Comparison of ENCODE assay signal across 10 cellular contexts in genomic region chr10:79250259-79250658, GRCh38.
DNase-seq lines count a peak whose midpoint lies in the region; ATAC-seq, FAIRE-seq and TF ChIP-seq lines count a peak whose summit lies in the region.
"Had no signal": no experiment of that assay in that cellular context is flagged by ENCODE, and none has a peak within 500 bp of the region (broad histone marks: within the 10 kb centered on the region; RNA-seq: fewer than 3 reads in every experiment).

No MANE protein-coding gene starts in this region.

- WGBS in right lobe of liver (ENCODE audit: insufficient coverage, low coverage, low lambda C conversion rate, missing lambda C conversion rate), result no CpG with 5 or more reads among the region's 5 CpGs
- WGBS in HepG2 (ENCODE audit: low lambda C conversion rate), result 100% methylated on average over 1 of the region's 5 CpGs

- H3K36me3 ChIP-seq in right lobe of liver, result no peaks in the 10 kb centered on the region
- H3K36me3 ChIP-seq in HepG2 (replicated peaks in 1 of 2; ENCODE audit: control insufficient read depth in 1 of 2, insufficient read depth in 2 of 2, low read length in 2 of 2), result peaks cover 17 to 39% of the 10 kb centered on the region in 2 experiments; a peak in 4 of 5 replicates
- H3K36me3 ChIP-seq in MM.1S (replicated peaks; ENCODE audit: insufficient read depth, low read length), result no peaks in the 10 kb centered on the region
- no peaks in the 10 kb centered on the region for H3K36me3 ChIP-seq in vagina
- H3K36me3 ChIP-seq in neural progenitor cell, result no peaks in the 10 kb centered on the region

- no peak for FAIRE-seq in HepG2 (lab: Jason Lieb, UNC)

- H3K27ac Mint-ChIP-seq in neural progenitor cell, result no peak overlapping the region

- H2AFZ ChIP-seq in HepG2 (ENCODE audit: low read length) (no peak overlapping the region), MM.1S (ENCODE audit: low read length) (no peak overlapping the region; the same call in 1 of the 2 replicates), neural progenitor cell (replicated peaks) (no peak overlapping the region)

- no peak overlapping the region for H3K4me3 ChIP-seq in right lobe of liver
- no peak overlapping the region for H3K4me3 ChIP-seq in HepG2 (replicated peaks in 1 of 3; ENCODE audit: insufficient read depth in 1 of 3, low read depth in 2 of 3, low read length in 3 of 3)
- H3K4me3 ChIP-seq in MM.1S (ENCODE audit: low read length), result peak overlapping the region; percentile 41
- no peak overlapping the region for H3K4me3 ChIP-seq in vagina
- H3K4me3 ChIP-seq in neural progenitor cell, result no peak overlapping the region
- H3K4me3 ChIP-seq: esophagus muscularis mucosa had no signal

- H4K20me1 ChIP-seq in HepG2 (ENCODE audit: insufficient read depth, low read length), result peaks cover 40% of the 10 kb centered on the region; the same call in 1 of the 2 replicates
- no peaks in the 10 kb centered on the region for H4K20me1 ChIP-seq in MM.1S (ENCODE audit: insufficient read depth, low read length)
- H4K20me1 ChIP-seq in neural progenitor cell (ENCODE audit: low read depth), result peaks cover 100% of the 10 kb centered on the region

- peaks cover 0 to 29% (median 15%) of the 10 kb centered on the region in 4 donors for H3K4me1 ChIP-seq in right lobe of liver
- no peaks in the 10 kb centered on the region for H3K4me1 ChIP-seq in HepG2 (ENCODE audit: insufficient read depth, low read length)
- peaks cover 98% of the 10 kb centered on the region for H3K4me1 ChIP-seq in MM.1S (ENCODE audit: low read length)
- H3K4me1 ChIP-seq in vagina, result peaks cover 93% of the 10 kb centered on the region
- H3K4me1 ChIP-seq in neural progenitor cell, result peaks cover 8% of the 10 kb centered on the region

- CTCF ChIA-PET in HepG2 (lab: Yijun Ruan, JAX; ENCODE audit: low intra/inter-chr PET ratio, low total read pairs), result no interaction called here

- ATAC-seq in right lobe of liver, result peak in 3 of 4 donors; percentile 3 to 35 (median 5)
- ATAC-seq in HepG2, result no peak

- H3F3A ChIP-seq in MM.1S (ENCODE audit: insufficient read depth, low read length) (peaks cover 70% of the 10 kb centered on the region), neural progenitor cell (ENCODE audit: low read depth) (no peaks in the 10 kb centered on the region)

- no peak overlapping the region for H3K9ac ChIP-seq in HepG2 (ENCODE audit: insufficient read depth, low read depth, low read length)
- H3K9ac ChIP-seq in MM.1S (ENCODE audit: low read length), result peak overlapping the region; percentile 74
- H3K9ac ChIP-seq in neural progenitor cell, result no peak overlapping the region

- TF ChIP-seq EP300 in HepG2 (IDR thresholded peaks at IDR 0.05; ENCODE audit: low read depth in 2 of 2, low read length in 2 of 2), result no peak
- no peak for TF ChIP-seq EP300 in HepG2 (CRISPR knock-in tag; IDR thresholded peaks at IDR 0.05; ENCODE audit: borderline replicate concordance)

- TF ChIP-seq CTCF in right lobe of liver (IDR thresholded peaks at IDR 0.05), result no peak
- TF ChIP-seq CTCF in HepG2 (CRISPR knock-in tag; IDR thresholded peaks at IDR 0.05), result no peak
- TF ChIP-seq CTCF in MM.1S (IDR thresholded peaks at IDR 0.05; ENCODE audit: low read length), result no peak
- no peak for TF ChIP-seq CTCF in vagina (IDR thresholded peaks at IDR 0.05)
- no peak for TF ChIP-seq CTCF in neural progenitor cell (IDR thresholded peaks at IDR 0.05)

- intact Hi-C loops in right lobe of liver (cut with DNase I) (no loop called here), HepG2 (cut with micrococcal nuclease; ENCODE audit: unreplicated experiment) (no loop called here), head of caudate nucleus (cut with DNase I) (no loop called here), vagina (cut with DNase I) (no loop called here)

- in situ Hi-C loops in HepG2 (cut with HindIII; ENCODE audit: extremely low pct_ligation_motif_present, low pct_unique_long_range_greater_than_20kb), result no loop called here

- H3K36me3 Mint-ChIP-seq in neural progenitor cell, result peaks cover 3% of the 10 kb centered on the region

- no peaks in the 10 kb centered on the region for H3K9me2 ChIP-seq in MM.1S (replicated peaks; ENCODE audit: insufficient read depth, low read length)

- H3K4me2 ChIP-seq in HepG2 (ENCODE audit: low read depth, low read length) (no peak overlapping the region), MM.1S (ENCODE audit: low read depth, low read length) (peak overlapping the region; percentile 100), neural progenitor cell (no peak overlapping the region)

- no peaks in the 10 kb centered on the region for H3K9me3 Mint-ChIP-seq in neural progenitor cell

- no peak overlapping the region for H3K4me3 Mint-ChIP-seq in neural progenitor cell

- DNase-seq in right lobe of liver, result peak; percentile 63 to 80 (median 68)
- no peak for DNase-seq in HepG2 (ENCODE audit: low spot score)
- DNase-seq in MM.1S, result peak; percentile 41
- peak in 28 of 42 donors; percentile 32 to 82 (median 64) for DNase-seq in head of caudate nucleus
- DNase-seq in vagina (ENCODE audit: extremely low spot score in 2 of 2), result no peak
- DNase-seq in neural progenitor cell (ENCODE audit: low spot score), result no peak
- no peak for DNase-seq in HCEC 1CT
- no peak for DNase-seq in DMS79 treated with DMSO at 0.1 percent for 48 hours (lab: John Stamatoyannopoulos, UW)
- DNase-seq: activated CD8-positive, alpha-beta memory T cell treated with anti-CD3 and anti-CD28 coated beads, Interleukin-2, amount 50 U/mL, for 48 hours had no signal

- TF ChIP-seq POLR2A in right lobe of liver (IDR thresholded peaks at IDR 0.05) (no peak), HepG2 (IDR thresholded peaks at IDR 0.05; ENCODE audit: insufficient read depth in 1 of 2, low read depth in 2 of 2, low read length in 2 of 2) (no peak), vagina (IDR thresholded peaks at IDR 0.05) (no peak)

- peak overlapping the region in 1 of 3 donors; percentile 18 for H3K27ac ChIP-seq in right lobe of liver
- no peak overlapping the region for H3K27ac ChIP-seq in HepG2 (ENCODE audit: extremely low read length, insufficient read depth, low read length)
- H3K27ac ChIP-seq in MM.1S (ENCODE audit: low read length), result peak overlapping the region; percentile 92
- peak overlapping the region; percentile 10 for H3K27ac ChIP-seq in vagina
- H3K27ac ChIP-seq in neural progenitor cell, result no peak overlapping the region

- POLR2A ChIA-PET in HepG2 (lab: Yijun Ruan, JAX), result no interaction called here

- H3K27me3 Mint-ChIP-seq in neural progenitor cell (ENCODE audit: insufficient read depth, low read depth), result no peaks in the 10 kb centered on the region

- BruUV-seq in HepG2 (replicated peaks; lab: Mats Ljungman, UMichigan), result no TSS peak

- TF ChIP-seq RAD21 in HepG2 (CRISPR knock-in tag; IDR thresholded peaks at IDR 0.05), result no peak

- no peaks in the 10 kb centered on the region for H3K27me3 ChIP-seq in right lobe of liver
- H3K27me3 ChIP-seq in HepG2 (ENCODE audit: control insufficient read depth in 1 of 2, insufficient read depth in 2 of 2, low read length in 2 of 2), result no peaks in the 10 kb centered on the region
- no peaks in the 10 kb centered on the region for H3K27me3 ChIP-seq in MM.1S (replicated peaks; ENCODE audit: insufficient read depth, low read length)
- no peaks in the 10 kb centered on the region for H3K27me3 ChIP-seq in vagina
- H3K27me3 ChIP-seq in neural progenitor cell, result no peaks in the 10 kb centered on the region
- H3K27me3 ChIP-seq: esophagus muscularis mucosa had no signal

- H3K79me2 ChIP-seq in HepG2 (ENCODE audit: insufficient read depth, low read length) (no peaks in the 10 kb centered on the region), MM.1S (ENCODE audit: low read length) (peaks cover 93% of the 10 kb centered on the region), neural progenitor cell (ENCODE audit: low read depth) (peaks cover 50% of the 10 kb centered on the region)

- peaks cover 24% of the 10 kb centered on the region for H3K4me1 Mint-ChIP-seq in neural progenitor cell

- no peaks in the 10 kb centered on the region for H3K9me3 ChIP-seq in right lobe of liver
- H3K9me3 ChIP-seq in HepG2 (ENCODE audit: low read length), result no peaks in the 10 kb centered on the region
- no peaks in the 10 kb centered on the region for H3K9me3 ChIP-seq in MM.1S (replicated peaks; ENCODE audit: insufficient read depth, low read length)
- H3K9me3 ChIP-seq in vagina, result no peaks in the 10 kb centered on the region
- H3K9me3 ChIP-seq in neural progenitor cell (ENCODE audit: low read depth), result no peaks in the 10 kb centered on the region
- H3K9me3 ChIP-seq: esophagus muscularis mucosa had no signal

TF ChIP-seq in HepG2, 621 proteins besides CTCF, POLR2A, EP300 and RAD21 (continues in another document):
- no peak for TF ChIP-seq TEAD3 (CRISPR knock-in tag; optimal IDR thresholded peaks at IDR 0.05; ENCODE audit: borderline replicate concordance)
- TF ChIP-seq MYNN (CRISPR knock-in tag; IDR thresholded peaks at IDR 0.05; ENCODE audit: low read depth), result no peak
- TF ChIP-seq ZNF331 (CRISPR knock-in tag; IDR thresholded peaks at IDR 0.05), result no peak
- TF ChIP-seq ATF4 (CRISPR knock-in tag; IDR thresholded peaks at IDR 0.05), result no peak
- TF ChIP-seq NCOR1 (IDR thresholded peaks at IDR 0.05; ENCODE audit: borderline replicate concordance, low read length), result no peak
- no peak for TF ChIP-seq FOXK1 (CRISPR knock-in tag; IDR thresholded peaks at IDR 0.05; ENCODE audit: borderline replicate concordance, low read depth)
- no peak for TF ChIP-seq ZFAT (CRISPR knock-in tag; conservative IDR thresholded peaks at IDR 0.05)
- no peak for TF ChIP-seq RELA (CRISPR knock-in tag; IDR thresholded peaks at IDR 0.05)
- TF ChIP-seq NFRKB (IDR thresholded peaks at IDR 0.05), result no peak
- TF ChIP-seq RBM39 (IDR thresholded peaks at IDR 0.05; ENCODE audit: low read depth, low read length, poor library complexity, severe bottlenecking), result no peak
- TF ChIP-seq ZIK1 (CRISPR knock-in tag; IDR thresholded peaks at IDR 0.05; ENCODE audit: borderline replicate concordance, low read depth), result no peak
- TF ChIP-seq ZNF432 (CRISPR knock-in tag; IDR thresholded peaks at IDR 0.05; ENCODE audit: borderline replicate concordance), result no peak
- no peak for TF ChIP-seq ZNF160 (CRISPR knock-in tag; IDR thresholded peaks at IDR 0.05)

Comparison
In these comparisons a context has a peak if more than half of its experiments do, and no peak if none do; other contexts are left out.
1. DNase-seq: peak in right lobe of liver (3 of 3), MM.1S (single experiment) and head of caudate nucleus (28 of 42); none in HepG2 (single experiment), vagina (0 of 2), neural progenitor cell (single experiment), HCEC 1CT (single experiment) and DMS79 treated with DMSO at 0.1 percent for 48 hours (single experiment).
2. H3K27ac ChIP-seq: peak in MM.1S (single experiment) and vagina (single experiment); none in HepG2 (single experiment) and neural progenitor cell (single experiment).